25 cellular contexts compared by ENCODE assay signal in the genomic region with DNA sequence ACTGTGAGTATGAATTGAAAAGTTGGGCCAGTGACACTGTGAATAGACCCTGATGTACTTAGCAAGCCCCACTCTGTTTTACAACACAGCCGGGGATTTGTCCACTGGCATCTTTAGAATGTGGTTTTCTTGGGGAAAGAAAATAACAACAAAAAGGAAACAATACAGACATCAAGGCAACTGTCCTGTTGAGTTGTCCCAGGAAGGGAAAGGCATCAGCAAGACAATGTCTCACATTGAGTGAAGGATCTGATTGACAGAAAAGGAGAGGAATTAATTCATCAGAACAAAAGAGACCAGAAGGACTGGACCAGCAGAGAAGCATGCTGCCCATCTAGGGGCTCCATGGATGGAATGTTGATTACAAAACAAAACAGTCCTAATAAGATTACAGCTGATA.
"Had no signal": no experiment of that assay in that cellular context is flagged by ENCODE, and none has a peak within 500 bp of the region (broad histone marks: within the 10 kb centered on the region; RNA-seq: fewer than 3 reads in every experiment).

No MANE protein-coding gene starts in this region.

- H3K27ac ChIP-seq: gastrocnemius medialis, heart left ventricle, left lung, parathyroid adenoma, stomach, testis had no signal

- H3K4me1 ChIP-seq: left lung, parathyroid adenoma, stomach, testis had no signal

- H3K36me3 ChIP-seq: gastrocnemius medialis, heart left ventricle, left lung, stomach had no signal

- FAIRE-seq: bronchial epithelial cell, kidney, TTC549 had no signal

- H3K27me3 ChIP-seq: gastrocnemius medialis, heart left ventricle, stomach, testis had no signal

- H3K4me3 ChIP-seq: gastrocnemius medialis, heart left ventricle, left lung, mucosa of descending colon, smooth muscle cell, stomach, testis had no signal

- H3K4me1 Mint-ChIP-seq: naive B cell; stimulated activated effector memory CD8-positive, alpha-beta T cell treated with anti-CD3 and anti-CD28 coated beads, Interleukin-12 subunit alpha, Interleukin-12 subunit beta, amount 100 ng/mL, for 72 hours had no signal

- H3K4me2 ChIP-seq: smooth muscle cell had no signal

- H3K36me3 Mint-ChIP-seq: activated CD4-positive, alpha-beta memory T cell treated with anti-CD3 and anti-CD28 coated beads for 36 hours; activated naive CD8-positive, alpha-beta T cell; naive B cell; stimulated activated effector memory CD8-positive, alpha-beta T cell treated with anti-CD3 and anti-CD28 coated beads, Interleukin-12 subunit alpha, Interleukin-12 subunit beta, amount 100 ng/mL, for 72 hours; type B pancreatic cell had no signal

- H3K79me2 ChIP-seq: parathyroid adenoma had no signal

- DNase-seq: activated CD4-positive, alpha-beta memory T cell treated with anti-CD3 and anti-CD28 coated beads for 36 hours; activated CD4-positive, alpha-beta T cell treated with anti-CD3 and anti-CD28 coated beads for 4 hours; cerebellar nuclear complex; cortex of kidney; effector CD4-positive, alpha-beta T cell; gastrocnemius medialis; heart left ventricle; kidney; left lung; mammary epithelial cell; mucosa of descending colon; naive B cell; stimulated activated CD4-positive, alpha-beta T cell treated with anti-CD3 and anti-CD28 coated beads, Interleukin-4, amount 100 ng/mL, for 1 hour; stomach; testis had no signal

- H3K9me3 Mint-ChIP-seq: activated CD4-positive, alpha-beta memory T cell treated with anti-CD3 and anti-CD28 coated beads for 36 hours; T-helper 2 cell treated with Interferon-gamma antibody and Interleukin-4, amounts not matched to agents 5 μg/mL and 100 μg/mL, for 36 hours had no signal

- H3K4me3 Mint-ChIP-seq: activated CD4-positive, alpha-beta memory T cell treated with anti-CD3 and anti-CD28 coated beads for 36 hours; activated naive CD8-positive, alpha-beta T cell; naive B cell; stimulated activated effector memory CD8-positive, alpha-beta T cell treated with anti-CD3 and anti-CD28 coated beads, Interleukin-12 subunit alpha, Interleukin-12 subunit beta, amount 100 ng/mL, for 72 hours; T-helper 2 cell treated with Interferon-gamma antibody and Interleukin-4, amounts not matched to agents 5 μg/mL and 100 μg/mL, for 36 hours; type B pancreatic cell had no signal

- H3K27ac Mint-ChIP-seq: activated CD4-positive, alpha-beta memory T cell treated with anti-CD3 and anti-CD28 coated beads for 36 hours; activated naive CD8-positive, alpha-beta T cell; naive B cell; stimulated activated effector memory CD8-positive, alpha-beta T cell treated with anti-CD3 and anti-CD28 coated beads, Interleukin-12 subunit alpha, Interleukin-12 subunit beta, amount 100 ng/mL, for 72 hours; T-helper 2 cell treated with Interferon-gamma antibody and Interleukin-4, amounts not matched to agents 5 μg/mL and 100 μg/mL, for 36 hours; type B pancreatic cell had no signal

- ATAC-seq: esophagus mucosa; gastrocnemius medialis; left lung; mucosa of descending colon; sciatic nerve; stimulated activated effector memory CD8-positive, alpha-beta T cell treated with anti-CD3 and anti-CD28 coated beads, Interleukin-12 subunit alpha, Interleukin-12 subunit beta, amount 100 ng/mL, for 72 hours had no signal

- H2AFZ ChIP-seq: parathyroid adenoma had no signal

- H3K9me3 ChIP-seq: gastrocnemius medialis, heart left ventricle, left lung, mucosa of descending colon, stomach, testis had no signal

- H3K9ac ChIP-seq: parathyroid adenoma had no signal
